In the genomic region with DNA sequence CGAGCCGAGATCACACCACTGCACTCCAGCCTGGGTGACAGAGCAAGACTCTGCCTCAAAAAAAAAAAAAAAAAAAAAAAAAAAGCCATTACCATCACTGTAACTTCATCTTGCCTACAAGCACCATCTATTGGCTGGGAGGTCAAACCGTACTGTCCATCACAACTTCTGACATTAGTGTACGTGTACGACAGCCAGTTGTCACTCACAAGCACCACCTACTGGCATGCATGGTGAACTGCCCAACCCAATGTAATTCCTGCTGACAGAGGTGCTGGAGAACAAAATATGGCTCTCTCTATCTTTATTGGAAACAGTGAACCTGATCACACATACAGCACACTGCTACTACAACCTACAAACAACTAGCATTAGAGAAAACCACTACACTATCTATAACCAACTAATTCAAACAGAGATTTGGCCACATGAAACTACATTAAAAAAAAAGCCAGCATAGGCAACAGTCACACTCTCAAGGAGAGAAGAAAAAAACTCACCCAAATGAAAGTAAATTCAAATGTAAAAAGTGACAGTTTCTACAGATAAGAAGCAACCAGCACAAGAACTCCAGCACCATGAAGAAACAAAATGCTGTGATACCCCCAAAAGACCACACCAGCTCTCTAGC, we compare ENCODE assay signal across 8 cellular contexts.
DNase-seq lines count a peak whose midpoint lies in the region; ATAC-seq and TF ChIP-seq lines count a peak whose summit lies in the region.

No MANE protein-coding gene starts in this region.

- DNase-seq in CD1c-positive myeloid dendritic cell (ENCODE audit: extremely low spot score) (peak; percentile 43), NCI-H1930 (lab: John Stamatoyannopoulos, UW) (peak; percentile 23 to 37), erythroblast (lab: John Stamatoyannopoulos, UW) (peak; percentile 45 to 60), NCI-H345 treated with DMSO at 0.1 percent for 48 hours (lab: John Stamatoyannopoulos, UW; ENCODE audit: unreplicated experiment) (no peak), UCSD-AML1 (lab: John Stamatoyannopoulos, UW; ENCODE audit: unreplicated experiment) (no peak), SHP77 (lab: John Stamatoyannopoulos, UW) (no peak)

- no peak for TF ChIP-seq POLR2A in erythroblast (IDR thresholded peaks at IDR 0.05; ENCODE audit: low read length)

- peak; percentile 98 for ATAC-seq in GM18519 (IDR thresholded peaks at IDR 0.05; ENCODE audit: low FRiP score, unreplicated experiment)
- ATAC-seq in HG02798 (IDR thresholded peaks at IDR 0.05; ENCODE audit: poor library complexity, unreplicated experiment), result peak; percentile 97

Comparison
In these comparisons a context has a peak if more than half of its experiments do, and no peak if none do; other contexts are left out.
1. DNase-seq: peak in CD1c-positive myeloid dendritic cell (single experiment), NCI-H1930 (2 of 2) and erythroblast (2 of 2); none in NCI-H345 treated with DMSO at 0.1 percent for 48 hours (single experiment), UCSD-AML1 (single experiment) and SHP77 (0 of 2).